Comparison of ENCODE assay signal across 10 cellular contexts in the genomic region with DNA sequence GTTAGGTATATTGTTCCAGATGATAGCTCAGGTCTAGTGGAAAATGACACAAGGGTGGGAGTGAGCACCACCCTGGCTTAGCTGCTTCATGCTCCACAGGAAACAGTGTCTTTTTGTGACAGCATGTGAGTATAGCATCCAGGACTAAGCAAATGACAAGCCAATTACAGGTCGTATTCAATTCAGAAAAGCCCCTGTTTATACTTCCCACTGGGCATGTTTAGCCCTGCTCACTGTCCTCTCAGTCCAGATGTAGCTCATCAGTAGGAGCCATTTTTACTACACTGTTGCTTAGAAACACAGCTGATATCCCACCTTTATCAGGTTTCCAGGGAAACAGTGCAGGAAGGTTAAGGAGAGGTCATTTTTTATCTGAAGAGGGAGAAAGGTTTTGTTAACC. TPM values are rescaled to one million over a fixed set of nuclear protein-coding genes. Genes with fewer than 3 reads are reported as not detected.
DNase-seq lines count a peak whose midpoint lies in the region; ATAC-seq and TF ChIP-seq lines count a peak whose summit lies in the region.
"Had no signal": no experiment of that assay in that cellular context is flagged by ENCODE, and none has a peak within 500 bp of the region (broad histone marks: within the 10 kb centered on the region; RNA-seq: fewer than 3 reads in every experiment).

No MANE protein-coding gene starts in this region.

- H3K9me3 Mint-ChIP-seq in activated CD8-positive, alpha-beta memory T cell treated with anti-CD3 and anti-CD28 coated beads, Interleukin-2, amount 10 ng/mL, durations not matched to agents 7 days and 5 days (ENCODE audit: low read depth), result no peaks in the 10 kb centered on the region
- no peaks in the 10 kb centered on the region for H3K9me3 Mint-ChIP-seq in activated T-helper 17 cell treated with anti-CD3 and anti-CD28 coated beads, Interleukin-2, amount 50 U/mL, for 72 hours
- H3K9me3 Mint-ChIP-seq in stimulated activated naive B cell treated with anti-CD40 and anti-IgM and Interleukin-4, amounts not matched to agents 10 μg/mL and 1 μg/mL and 100 μg/mL, for 72 hours, result no peaks in the 10 kb centered on the region
- H3K9me3 Mint-ChIP-seq in WTC11, result no peaks in the 10 kb centered on the region
- H3K9me3 Mint-ChIP-seq: endodermal cell had no signal

- H3K27ac ChIP-seq in Karpas-422 (ENCODE audit: low read length) (no peak overlapping the region), esophagus muscularis mucosa (replicated peaks in 1 of 4) (no peak overlapping the region)

- no peak overlapping the region for H3K4me2 ChIP-seq in Karpas-422 (ENCODE audit: low read depth, low read length, poor library complexity, severe bottlenecking)

- no peak for TF ChIP-seq POLR2A in esophagus muscularis mucosa (IDR thresholded peaks at IDR 0.05; ENCODE audit: low read depth)

- H3K27ac Mint-ChIP-seq in activated CD8-positive, alpha-beta memory T cell treated with anti-CD3 and anti-CD28 coated beads, Interleukin-2, amount 10 ng/mL, durations not matched to agents 7 days and 5 days, result no peak overlapping the region
- H3K27ac Mint-ChIP-seq in activated T-helper 17 cell treated with anti-CD3 and anti-CD28 coated beads, Interleukin-2, amount 50 U/mL, for 72 hours, result peak overlapping the region; percentile 65
- peak overlapping the region; percentile 2 for H3K27ac Mint-ChIP-seq in stimulated activated naive B cell treated with anti-CD40 and anti-IgM and Interleukin-4, amounts not matched to agents 10 μg/mL and 1 μg/mL and 100 μg/mL, for 72 hours
- H3K27ac Mint-ChIP-seq in WTC11, result no peak overlapping the region
- H3K27ac Mint-ChIP-seq: endodermal cell had no signal

- no peak overlapping the region for H3K9ac ChIP-seq in Karpas-422 (ENCODE audit: low read length)

- H3K36me3 ChIP-seq in Karpas-422 (ENCODE audit: insufficient read depth, low read length) (peaks cover 17% of the 10 kb centered on the region), esophagus muscularis mucosa (peaks cover 0 to 9% (median 3%) of the 10 kb centered on the region in 4 donors)

- peaks cover 89% of the 10 kb centered on the region for H3K79me2 ChIP-seq in Karpas-422 (ENCODE audit: low read length)

- CTCF ChIA-PET in activated CD8-positive, alpha-beta memory T cell treated with anti-CD3 and anti-CD28 coated beads, Interleukin-2, amount 10 ng/mL, durations not matched to agents 7 days and 5 days (lab: Charles Lee), result interaction anchor here (0.6 to 1.1 kb wide), 4 partner anchors 45 to 671 kb away, joined by 3 to 4 read pairs (median 3); no protein-coding TSS in a partner anchor
- CTCF ChIA-PET in WTC11 (lab: Charles Lee), result no interaction called here

- H3K9me3 ChIP-seq in Karpas-422 (ENCODE audit: low read length) (no peaks in the 10 kb centered on the region), esophagus muscularis mucosa (no peaks in the 10 kb centered on the region)

- DNase-seq in activated CD8-positive, alpha-beta memory T cell treated with anti-CD3 and anti-CD28 coated beads, Interleukin-2, amount 10 ng/mL, durations not matched to agents 7 days and 5 days, result no peak
- no peak for DNase-seq in activated CD8-positive, alpha-beta memory T cell treated with anti-CD3 and anti-CD28 coated beads, Interleukin-2, amount 50 U/mL, for 48 hours
- DNase-seq in stimulated activated naive B cell treated with anti-CD40 and anti-IgM and Interleukin-4, amounts not matched to agents 10 μg/mL and 1 μg/mL and 100 μg/mL, for 72 hours, result no peak
- DNase-seq in WTC11 (ENCODE audit: low spot score), result no peak
- no peak for DNase-seq in Karpas-422
- no peak for DNase-seq in esophagus muscularis mucosa (ENCODE audit: extremely low spot score)
- DNase-seq: endodermal cell had no signal

- intact Hi-C loops in esophagus muscularis mucosa (cut with DNase I), result loop anchor here (10.0 kb wide), 1 partner anchor 669 kb away; no protein-coding TSS in a partner anchor

- no peak for TF ChIP-seq CTCF in WTC11 (IDR thresholded peaks at IDR 0.05)
- no peak for TF ChIP-seq CTCF in esophagus muscularis mucosa (IDR thresholded peaks at IDR 0.05)

- ATAC-seq in activated CD8-positive, alpha-beta memory T cell treated with anti-CD3 and anti-CD28 coated beads, Interleukin-2, amount 10 ng/mL, durations not matched to agents 7 days and 5 days, result peak; percentile 42
- ATAC-seq in HG03175 (IDR thresholded peaks at IDR 0.05; ENCODE audit: unreplicated experiment), result peak; percentile 42
- peak; percentile 45 for ATAC-seq in activated T-helper 17 cell treated with anti-CD3 and anti-CD28 coated beads, Interleukin-2, amount 50 U/mL, for 72 hours (replicated peaks)
- peak; percentile 57 to 59 for ATAC-seq in stimulated activated naive B cell treated with anti-CD40 and anti-IgM and Interleukin-4, amounts not matched to agents 10 μg/mL and 1 μg/mL and 100 μg/mL, for 72 hours (replicated peaks)
- ATAC-seq in WTC11, result no peak
- ATAC-seq: Panc1 had no signal

- H3K27me3 Mint-ChIP-seq in activated CD8-positive, alpha-beta memory T cell treated with anti-CD3 and anti-CD28 coated beads, Interleukin-2, amount 10 ng/mL, durations not matched to agents 7 days and 5 days, result no peaks in the 10 kb centered on the region
- no peaks in the 10 kb centered on the region for H3K27me3 Mint-ChIP-seq in activated T-helper 17 cell treated with anti-CD3 and anti-CD28 coated beads, Interleukin-2, amount 50 U/mL, for 72 hours
- H3K27me3 Mint-ChIP-seq in stimulated activated naive B cell treated with anti-CD40 and anti-IgM and Interleukin-4, amounts not matched to agents 10 μg/mL and 1 μg/mL and 100 μg/mL, for 72 hours, result no peaks in the 10 kb centered on the region
- no peaks in the 10 kb centered on the region for H3K27me3 Mint-ChIP-seq in WTC11 (ENCODE audit: low read depth)

- H3K27me3 ChIP-seq in Karpas-422 (ENCODE audit: low read length) (no peaks in the 10 kb centered on the region), esophagus muscularis mucosa (no peaks in the 10 kb centered on the region)

- H3K4me3 Mint-ChIP-seq in activated CD8-positive, alpha-beta memory T cell treated with anti-CD3 and anti-CD28 coated beads, Interleukin-2, amount 10 ng/mL, durations not matched to agents 7 days and 5 days, result no peak overlapping the region
- H3K4me3 Mint-ChIP-seq in activated T-helper 17 cell treated with anti-CD3 and anti-CD28 coated beads, Interleukin-2, amount 50 U/mL, for 72 hours, result peak overlapping the region; percentile 38
- no peak overlapping the region for H3K4me3 Mint-ChIP-seq in stimulated activated naive B cell treated with anti-CD40 and anti-IgM and Interleukin-4, amounts not matched to agents 10 μg/mL and 1 μg/mL and 100 μg/mL, for 72 hours
- no peak overlapping the region for H3K4me3 Mint-ChIP-seq in WTC11
- H3K4me3 Mint-ChIP-seq: endodermal cell had no signal

- H3K36me3 Mint-ChIP-seq in activated CD8-positive, alpha-beta memory T cell treated with anti-CD3 and anti-CD28 coated beads, Interleukin-2, amount 10 ng/mL, durations not matched to agents 7 days and 5 days, result peaks cover 10% of the 10 kb centered on the region
- H3K36me3 Mint-ChIP-seq in activated T-helper 17 cell treated with anti-CD3 and anti-CD28 coated beads, Interleukin-2, amount 50 U/mL, for 72 hours (ENCODE audit: low read depth), result peaks cover 22% of the 10 kb centered on the region
- peaks cover 5 to 13% of the 10 kb centered on the region in 2 donors for H3K36me3 Mint-ChIP-seq in stimulated activated naive B cell treated with anti-CD40 and anti-IgM and Interleukin-4, amounts not matched to agents 10 μg/mL and 1 μg/mL and 100 μg/mL, for 72 hours
- peaks cover 7% of the 10 kb centered on the region for H3K36me3 Mint-ChIP-seq in WTC11

- POLR2A ChIA-PET in WTC11 (lab: Charles Lee), result interaction anchor here (0.6 kb wide), 1 partner anchor 274 kb away, joined by 3 read pairs; no protein-coding TSS in a partner anchor

- peaks cover 26% of the 10 kb centered on the region for H3K4me1 Mint-ChIP-seq in activated CD8-positive, alpha-beta memory T cell treated with anti-CD3 and anti-CD28 coated beads, Interleukin-2, amount 10 ng/mL, durations not matched to agents 7 days and 5 days
- H3K4me1 Mint-ChIP-seq in activated T-helper 17 cell treated with anti-CD3 and anti-CD28 coated beads, Interleukin-2, amount 50 U/mL, for 72 hours, result peaks cover 33% of the 10 kb centered on the region
- H3K4me1 Mint-ChIP-seq in stimulated activated naive B cell treated with anti-CD40 and anti-IgM and Interleukin-4, amounts not matched to agents 10 μg/mL and 1 μg/mL and 100 μg/mL, for 72 hours, result peaks cover 24 to 32% of the 10 kb centered on the region in 2 donors
- peaks cover 2% of the 10 kb centered on the region; the same call in 1 of the 2 replicates for H3K4me1 Mint-ChIP-seq in WTC11

- peaks cover 15% of the 10 kb centered on the region for H3K4me1 ChIP-seq in Karpas-422 (ENCODE audit: low read length)
- H3K4me1 ChIP-seq in esophagus muscularis mucosa, result peaks cover 31 to 60% (median 48%) of the 10 kb centered on the region in 4 donors

- no CpG with 5 or more reads among the region's 1 CpG for WGBS in esophagus muscularis mucosa

- TF ChIP-seq EP300 in esophagus muscularis mucosa (IDR thresholded peaks at IDR 0.05), result no peak

- H2AFZ ChIP-seq in Karpas-422 (ENCODE audit: low read length), result no peak overlapping the region

- H3K4me3 ChIP-seq in Karpas-422 (ENCODE audit: low read length), result no peak overlapping the region
- H3K4me3 ChIP-seq in esophagus muscularis mucosa, result no peak overlapping the region

- peaks cover 3% of the 10 kb centered on the region; the same call in 1 of the 2 replicates for H4K20me1 ChIP-seq in Karpas-422 (ENCODE audit: insufficient read depth, low read depth, low read length)

- no peaks in the 10 kb centered on the region for H3K9me2 ChIP-seq in Karpas-422 (replicated peaks; ENCODE audit: insufficient read depth, low read length)

RNA-seq across cellular contexts. Expression of gene ABHD13, which starts 8.0 kb away (rescaled TPM):
- total RNA-seq in activated CD8-positive, alpha-beta memory T cell treated with anti-CD3 and anti-CD28 coated beads, Interleukin-2, amount 10 ng/mL, durations not matched to agents 7 days and 5 days, result 1 to 10 TPM; 5.8 to 6.2 TPM
- total RNA-seq in activated T-helper 17 cell treated with anti-CD3 and anti-CD28 coated beads, Interleukin-2, amount 50 U/mL, for 72 hours, result 1 to 10 TPM; 3.7 to 4.3 TPM
- total RNA-seq in WTC11 (2021), result 5.1 to 5.4 TPM (median 5.4 TPM) in 3 replicates
- total RNA-seq in Karpas-422 (2014; rRNA removed; shearing (Covaris generic); ENCODE audit: low replicate concordance), result 4.9 and 10.3 TPM in 2 replicates
- total RNA-seq in esophagus muscularis mucosa, result 10 to 100 TPM; 10.3 to 12.9 (median 11.1) TPM

RNA-seq across cellular contexts. Expression of gene LIG4, which starts 10.8 kb away (rescaled TPM):
- 10 to 100 TPM in 1 of 2 experiments, 1 to 10 TPM in 1; 8.9 to 11.4 TPM for total RNA-seq in activated CD8-positive, alpha-beta memory T cell treated with anti-CD3 and anti-CD28 coated beads, Interleukin-2, amount 10 ng/mL, durations not matched to agents 7 days and 5 days
- total RNA-seq in activated T-helper 17 cell treated with anti-CD3 and anti-CD28 coated beads, Interleukin-2, amount 50 U/mL, for 72 hours, result 1 to 10 TPM; 5.1 to 7.5 TPM
- total RNA-seq in WTC11 (2021) (5.7 to 6.0 TPM (median 5.9 TPM) in 3 replicates), esophagus muscularis mucosa (10 to 100 TPM; 10.9 to 16.8 (median 13.2) TPM)
- total RNA-seq in Karpas-422 (2014; rRNA removed; shearing (Covaris generic); ENCODE audit: low replicate concordance), result 10.8 and 18.7 TPM in 2 replicates

RNA-seq across cellular contexts. Expression of gene TNFSF13B, which starts 43.3 kb away (rescaled TPM):
- 1 to 10 TPM; 6.2 to 9.3 TPM for total RNA-seq in activated CD8-positive, alpha-beta memory T cell treated with anti-CD3 and anti-CD28 coated beads, Interleukin-2, amount 10 ng/mL, durations not matched to agents 7 days and 5 days
- 1 to 10 TPM; 3.6 to 4.4 TPM for total RNA-seq in activated T-helper 17 cell treated with anti-CD3 and anti-CD28 coated beads, Interleukin-2, amount 50 U/mL, for 72 hours
- total RNA-seq in WTC11 (2021) (0.39 TPM in 1 of 3 replicates, not detected in the others), esophagus muscularis mucosa (1 to 10 TPM; 1.7 to 5.0 (median 3.3) TPM)
- total RNA-seq in Karpas-422 (2014; rRNA removed; shearing (Covaris generic); ENCODE audit: low replicate concordance), result 1.1 and 1.3 TPM in 2 replicates

Comparison
In these comparisons a context has a peak if more than half of its experiments do, and no peak if none do; other contexts are left out.
1. H3K27ac Mint-ChIP-seq: peak in activated T-helper 17 cell treated with anti-CD3 and anti-CD28 coated beads, Interleukin-2, amount 50 U/mL, for 72 hours (single experiment) and stimulated activated naive B cell treated with anti-CD40 and anti-IgM and Interleukin-4, amounts not matched to agents 10 μg/mL and 1 μg/mL and 100 μg/mL, for 72 hours (single experiment); none in activated CD8-positive, alpha-beta memory T cell treated with anti-CD3 and anti-CD28 coated beads, Interleukin-2, amount 10 ng/mL, durations not matched to agents 7 days and 5 days (single experiment) and WTC11 (single experiment).